In the genomic region with DNA sequence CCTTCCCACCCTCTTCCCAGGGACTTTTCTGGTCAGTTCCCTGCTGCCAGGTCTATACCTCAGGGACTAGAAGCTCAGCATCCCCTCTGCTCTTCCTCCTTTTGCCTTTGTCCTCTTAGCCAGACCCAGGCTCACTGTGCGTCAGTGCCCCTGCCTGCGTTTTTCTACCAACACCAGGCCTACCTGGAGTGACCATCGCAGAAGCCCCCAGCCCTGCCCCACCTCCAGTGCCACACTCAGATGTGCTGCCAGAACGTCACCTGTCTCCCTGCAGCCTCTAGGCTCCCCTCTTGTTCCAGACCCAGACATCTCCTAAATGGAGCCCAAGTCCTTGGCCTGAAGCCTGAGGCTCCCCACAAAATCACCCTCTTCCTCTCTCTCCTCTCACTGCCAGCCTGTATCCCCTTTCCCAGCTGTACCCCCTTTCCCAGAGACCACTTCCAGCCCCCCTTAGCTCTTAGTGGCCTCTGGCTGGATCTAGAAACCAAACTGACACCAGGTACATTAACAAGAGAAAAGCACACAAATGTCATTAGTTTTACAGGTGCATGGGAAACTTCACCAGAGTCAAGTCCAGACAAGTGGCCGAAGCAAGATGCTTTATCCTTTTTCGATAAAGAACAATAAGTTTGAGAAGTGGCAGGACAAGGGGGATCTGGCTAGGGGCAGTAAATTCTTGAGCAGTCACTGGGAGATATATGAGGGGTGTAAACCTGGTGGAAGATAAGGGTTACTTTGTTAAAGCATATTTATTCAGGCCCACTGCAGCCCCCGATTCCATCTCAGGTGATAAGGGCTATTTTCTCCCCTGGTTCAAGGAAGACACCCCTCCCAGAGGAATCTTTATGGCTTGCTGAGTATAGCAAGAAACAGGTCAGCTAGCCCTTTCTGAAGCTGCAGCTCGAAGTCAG, we compare ENCODE assay signal across 2 cellular contexts.
TF ChIP-seq lines count a peak whose summit lies in the region.

No MANE protein-coding gene starts in this region.

TF ChIP-seq in IMR-90, 13 proteins besides CTCF, POLR2A, EP300 and RAD21:
- TF ChIP-seq CEBPB (IDR thresholded peaks at IDR 0.05; ENCODE audit: low read depth, low read length), result no peak
- TF ChIP-seq FOS (IDR thresholded peaks at IDR 0.05; ENCODE audit: low read depth, low read length), result no peak
- no peak for TF ChIP-seq CHD1 (IDR thresholded peaks at IDR 0.05; ENCODE audit: low read depth, low read length)
- TF ChIP-seq, protein P1, sequence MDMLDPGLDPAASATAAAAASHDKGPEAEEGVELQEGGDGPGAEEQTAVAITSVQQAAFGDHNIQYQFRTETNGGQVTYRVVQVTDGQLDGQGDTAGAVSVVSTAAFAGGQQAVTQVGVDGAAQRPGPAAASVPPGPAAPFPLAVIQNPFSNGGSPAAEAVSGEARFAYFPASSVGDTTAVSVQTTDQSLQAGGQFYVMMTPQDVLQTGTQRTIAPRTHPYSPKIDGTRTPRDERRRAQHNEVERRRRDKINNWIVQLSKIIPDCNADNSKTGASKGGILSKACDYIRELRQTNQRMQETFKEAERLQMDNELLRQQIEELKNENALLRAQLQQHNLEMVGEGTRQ (IDR thresholded peaks at IDR 0.05; ENCODE audit: low read depth, low read length), result no peak
- TF ChIP-seq SMC3 (IDR thresholded peaks at IDR 0.05; ENCODE audit: low read depth, low read length), result no peak

TF ChIP-seq in GM12878, 131 proteins besides CTCF, POLR2A, EP300 and RAD21:
- TF ChIP-seq YBX1 (IDR thresholded peaks at IDR 0.05), result no peak
- no peak for TF ChIP-seq STAT3 (IDR thresholded peaks at IDR 0.05; ENCODE audit: low read depth, low read length)
- TF ChIP-seq, protein P2, sequence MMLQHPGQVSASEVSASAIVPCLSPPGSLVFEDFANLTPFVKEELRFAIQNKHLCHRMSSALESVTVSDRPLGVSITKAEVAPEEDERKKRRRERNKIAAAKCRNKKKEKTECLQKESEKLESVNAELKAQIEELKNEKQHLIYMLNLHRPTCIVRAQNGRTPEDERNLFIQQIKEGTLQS (IDR thresholded peaks at IDR 0.05; ENCODE audit: borderline replicate concordance, extremely low read depth, low read depth, low read length), result no peak
- TF ChIP-seq MEF2A (IDR thresholded peaks at IDR 0.05; ENCODE audit: insufficient read depth, low read depth, low read length), result no peak
- TF ChIP-seq, protein P3, sequence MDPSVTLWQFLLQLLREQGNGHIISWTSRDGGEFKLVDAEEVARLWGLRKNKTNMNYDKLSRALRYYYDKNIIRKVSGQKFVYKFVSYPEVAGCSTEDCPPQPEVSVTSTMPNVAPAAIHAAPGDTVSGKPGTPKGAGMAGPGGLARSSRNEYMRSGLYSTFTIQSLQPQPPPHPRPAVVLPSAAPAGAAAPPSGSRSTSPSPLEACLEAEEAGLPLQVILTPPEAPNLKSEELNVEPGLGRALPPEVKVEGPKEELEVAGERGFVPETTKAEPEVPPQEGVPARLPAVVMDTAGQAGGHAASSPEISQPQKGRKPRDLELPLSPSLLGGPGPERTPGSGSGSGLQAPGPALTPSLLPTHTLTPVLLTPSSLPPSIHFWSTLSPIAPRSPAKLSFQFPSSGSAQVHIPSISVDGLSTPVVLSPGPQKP (IDR thresholded peaks at IDR 0.05; ENCODE audit: low read depth, low read length), result no peak
- no peak for TF ChIP-seq EZH2 (IDR thresholded peaks at IDR 0.05; ENCODE audit: borderline replicate concordance, control insufficient read depth, low read depth, low read length)
- TF ChIP-seq, protein P4, sequence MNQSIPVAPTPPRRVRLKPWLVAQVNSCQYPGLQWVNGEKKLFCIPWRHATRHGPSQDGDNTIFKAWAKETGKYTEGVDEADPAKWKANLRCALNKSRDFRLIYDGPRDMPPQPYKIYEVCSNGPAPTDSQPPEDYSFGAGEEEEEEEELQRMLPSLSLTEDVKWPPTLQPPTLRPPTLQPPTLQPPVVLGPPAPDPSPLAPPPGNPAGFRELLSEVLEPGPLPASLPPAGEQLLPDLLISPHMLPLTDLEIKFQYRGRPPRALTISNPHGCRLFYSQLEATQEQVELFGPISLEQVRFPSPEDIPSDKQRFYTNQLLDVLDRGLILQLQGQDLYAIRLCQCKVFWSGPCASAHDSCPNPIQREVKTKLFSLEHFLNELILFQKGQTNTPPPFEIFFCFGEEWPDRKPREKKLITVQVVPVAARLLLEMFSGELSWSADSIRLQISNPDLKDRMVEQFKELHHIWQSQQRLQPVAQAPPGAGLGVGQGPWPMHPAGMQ (IDR thresholded peaks at IDR 0.05; ENCODE audit: borderline replicate concordance), result no peak
- TF ChIP-seq, protein P5, sequence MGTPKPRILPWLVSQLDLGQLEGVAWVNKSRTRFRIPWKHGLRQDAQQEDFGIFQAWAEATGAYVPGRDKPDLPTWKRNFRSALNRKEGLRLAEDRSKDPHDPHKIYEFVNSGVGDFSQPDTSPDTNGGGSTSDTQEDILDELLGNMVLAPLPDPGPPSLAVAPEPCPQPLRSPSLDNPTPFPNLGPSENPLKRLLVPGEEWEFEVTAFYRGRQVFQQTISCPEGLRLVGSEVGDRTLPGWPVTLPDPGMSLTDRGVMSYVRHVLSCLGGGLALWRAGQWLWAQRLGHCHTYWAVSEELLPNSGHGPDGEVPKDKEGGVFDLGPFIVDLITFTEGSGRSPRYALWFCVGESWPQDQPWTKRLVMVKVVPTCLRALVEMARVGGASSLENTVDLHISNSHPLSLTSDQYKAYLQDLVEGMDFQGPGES (IDR thresholded peaks at IDR 0.05), result no peak
- no peak for TF ChIP-seq MXI1 (IDR thresholded peaks at IDR 0.05; ENCODE audit: low read depth, low read length)
- TF ChIP-seq FOXK2 (IDR thresholded peaks at IDR 0.05), result no peak
- TF ChIP-seq, protein P6, sequence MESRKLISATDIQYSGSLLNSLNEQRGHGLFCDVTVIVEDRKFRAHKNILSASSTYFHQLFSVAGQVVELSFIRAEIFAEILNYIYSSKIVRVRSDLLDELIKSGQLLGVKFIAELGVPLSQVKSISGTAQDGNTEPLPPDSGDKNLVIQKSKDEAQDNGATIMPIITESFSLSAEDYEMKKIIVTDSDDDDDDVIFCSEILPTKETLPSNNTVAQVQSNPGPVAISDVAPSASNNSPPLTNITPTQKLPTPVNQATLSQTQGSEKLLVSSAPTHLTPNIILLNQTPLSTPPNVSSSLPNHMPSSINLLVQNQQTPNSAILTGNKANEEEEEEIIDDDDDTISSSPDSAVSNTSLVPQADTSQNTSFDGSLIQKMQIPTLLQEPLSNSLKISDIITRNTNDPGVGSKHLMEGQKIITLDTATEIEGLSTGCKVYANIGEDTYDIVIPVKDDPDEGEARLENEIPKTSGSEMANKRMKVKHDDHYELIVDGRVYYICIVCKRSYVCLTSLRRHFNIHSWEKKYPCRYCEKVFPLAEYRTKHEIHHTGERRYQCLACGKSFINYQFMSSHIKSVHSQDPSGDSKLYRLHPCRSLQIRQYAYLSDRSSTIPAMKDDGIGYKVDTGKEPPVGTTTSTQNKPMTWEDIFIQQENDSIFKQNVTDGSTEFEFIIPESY (IDR thresholded peaks at IDR 0.05), result no peak
- no peak for TF ChIP-seq ZNF622 (IDR thresholded peaks at IDR 0.05)
- TF ChIP-seq, protein P7, sequence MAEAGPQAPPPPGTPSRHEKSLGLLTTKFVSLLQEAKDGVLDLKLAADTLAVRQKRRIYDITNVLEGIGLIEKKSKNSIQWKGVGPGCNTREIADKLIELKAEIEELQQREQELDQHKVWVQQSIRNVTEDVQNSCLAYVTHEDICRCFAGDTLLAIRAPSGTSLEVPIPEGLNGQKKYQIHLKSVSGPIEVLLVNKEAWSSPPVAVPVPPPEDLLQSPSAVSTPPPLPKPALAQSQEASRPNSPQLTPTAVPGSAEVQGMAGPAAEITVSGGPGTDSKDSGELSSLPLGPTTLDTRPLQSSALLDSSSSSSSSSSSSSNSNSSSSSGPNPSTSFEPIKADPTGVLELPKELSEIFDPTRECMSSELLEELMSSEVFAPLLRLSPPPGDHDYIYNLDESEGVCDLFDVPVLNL (IDR thresholded peaks at IDR 0.05; ENCODE audit: low read depth, low read length), result no peak
- TF ChIP-seq BCL11A (IDR thresholded peaks at IDR 0.05; ENCODE audit: low read depth, low read length), result no peak
- TF ChIP-seq RB1 (IDR thresholded peaks at IDR 0.05; ENCODE audit: borderline replicate concordance), result no peak
- no peak for TF ChIP-seq NR2C2 (IDR thresholded peaks at IDR 0.05; ENCODE audit: borderline replicate concordance, control insufficient read depth, insufficient read length, low read depth)
- TF ChIP-seq PAX5 (IDR thresholded peaks at IDR 0.05; ENCODE audit: borderline replicate concordance, low read depth, low read length), result no peak
- TF ChIP-seq, protein P8, sequence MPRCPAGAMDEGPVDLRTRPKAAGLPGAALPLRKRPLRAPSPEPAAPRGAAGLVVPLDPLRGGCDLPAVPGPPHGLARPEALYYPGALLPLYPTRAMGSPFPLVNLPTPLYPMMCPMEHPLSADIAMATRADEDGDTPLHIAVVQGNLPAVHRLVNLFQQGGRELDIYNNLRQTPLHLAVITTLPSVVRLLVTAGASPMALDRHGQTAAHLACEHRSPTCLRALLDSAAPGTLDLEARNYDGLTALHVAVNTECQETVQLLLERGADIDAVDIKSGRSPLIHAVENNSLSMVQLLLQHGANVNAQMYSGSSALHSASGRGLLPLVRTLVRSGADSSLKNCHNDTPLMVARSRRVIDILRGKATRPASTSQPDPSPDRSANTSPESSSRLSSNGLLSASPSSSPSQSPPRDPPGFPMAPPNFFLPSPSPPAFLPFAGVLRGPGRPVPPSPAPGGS (IDR thresholded peaks at IDR 0.05; ENCODE audit: borderline replicate concordance, insufficient read depth, low read depth, low read length, poor library complexity, severe bottlenecking), result no peak
TF ChIP-seq in GM12878: peak in this region for 0.
